19 cellular contexts compared by ENCODE assay signal in the genomic region with DNA sequence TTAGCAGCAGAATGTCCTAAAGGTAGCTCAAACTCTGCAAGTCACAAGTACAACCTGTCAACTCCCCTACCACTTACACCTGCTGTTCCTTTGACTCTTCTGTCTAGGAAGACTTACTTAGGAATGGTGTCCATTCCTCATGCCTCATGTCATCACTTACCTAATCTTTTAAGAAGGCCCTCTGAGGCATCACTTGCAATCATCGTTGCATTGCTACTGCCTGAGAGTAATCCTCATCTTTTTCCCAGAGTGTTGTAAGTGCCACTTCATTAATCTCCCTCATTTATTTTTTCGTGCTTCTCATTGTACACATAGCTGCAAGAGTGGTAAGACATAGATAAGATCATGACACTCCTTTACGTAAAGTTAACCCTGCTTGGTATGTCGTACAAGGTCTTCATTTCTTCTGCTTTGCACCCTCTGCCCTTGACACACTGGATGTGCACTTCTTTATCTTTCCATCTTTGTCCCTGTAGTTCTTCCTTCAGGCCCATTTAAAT.
"Had no signal": no experiment of that assay in that cellular context is flagged by ENCODE, and none has a peak within 500 bp of the region (broad histone marks: within the 10 kb centered on the region; RNA-seq: fewer than 3 reads in every experiment).

No MANE protein-coding gene starts in this region.

- H3K4me1 ChIP-seq: esophagus squamous epithelium, heart right ventricle, left ventricle myocardium inferior, neural progenitor cell, tibial nerve, vagina had no signal

- H3K9me3 ChIP-seq: esophagus squamous epithelium, heart right ventricle, left ventricle myocardium inferior, tibial nerve, vagina had no signal

- ATAC-seq: heart right ventricle had no signal

- H3K27me3 ChIP-seq: cardiac muscle cell, esophagus squamous epithelium, heart right ventricle, neural progenitor cell, tibial nerve, vagina had no signal

- H3K4me1 Mint-ChIP-seq: activated naive CD4-positive, alpha-beta T cell treated with anti-CD3 and anti-CD28 coated beads, Interleukin-2, amount 10 ng/mL, durations not matched to agents 7 days and 5 days; neural progenitor cell had no signal

- H3K9me3 Mint-ChIP-seq: activated naive CD4-positive, alpha-beta T cell treated with anti-CD3 and anti-CD28 coated beads, Interleukin-2, amount 10 ng/mL, durations not matched to agents 7 days and 5 days; dendritic cell treated with granulocyte-macrophage colony-stimulating factor and Interleukin-4, amounts not matched to agents 40 ng/mL and 50 ng/mL, for 4 days; neural progenitor cell had no signal

- H3K4me3 ChIP-seq: cardiac muscle cell, esophagus squamous epithelium, heart right ventricle, left ventricle myocardium inferior, neural progenitor cell, SK-N-MC, tibial nerve, vagina had no signal

- H3K36me3 ChIP-seq: cardiac muscle cell, neural progenitor cell had no signal

- H3K27me3 Mint-ChIP-seq: activated naive CD4-positive, alpha-beta T cell treated with anti-CD3 and anti-CD28 coated beads, Interleukin-2, amount 10 ng/mL, durations not matched to agents 7 days and 5 days; dendritic cell treated with granulocyte-macrophage colony-stimulating factor and Interleukin-4, amounts not matched to agents 40 ng/mL and 50 ng/mL, for 4 days; progenitor cell of endocrine pancreas had no signal

- H3K4me3 Mint-ChIP-seq: activated naive CD4-positive, alpha-beta T cell treated with anti-CD3 and anti-CD28 coated beads, Interleukin-2, amount 10 ng/mL, durations not matched to agents 7 days and 5 days; dendritic cell treated with granulocyte-macrophage colony-stimulating factor and Interleukin-4, amounts not matched to agents 40 ng/mL and 50 ng/mL, for 4 days; neural progenitor cell had no signal

- DNase-seq: activated CD4-positive, alpha-beta T cell treated with anti-CD3 and anti-CD28 coated beads, Interleukin-2, amount 50 U/mL, for 1 hour; activated CD4-positive, CD25-positive, alpha-beta regulatory T cell; activated naive CD4-positive, alpha-beta T cell treated with anti-CD3 and anti-CD28 coated beads, Interleukin-2, amount 10 ng/mL, durations not matched to agents 7 days and 5 days; amniotic stem cell; effector CD8-positive, alpha-beta T cell; esophagus squamous epithelium; heart right ventricle; left ventricle myocardium inferior; mammary epithelial cell; stimulated activated CD8-positive, alpha-beta memory T cell treated with anti-CD3 and anti-CD28 coated beads, Interleukin-4, amount 100 ng/mL, for 48 hours; stimulated activated naive CD4-positive, alpha-beta T cell treated with Interleukin-2 at 50 U/mL for 16 hours; T-helper 9 cell had no signal

- H3K27ac Mint-ChIP-seq: activated naive CD4-positive, alpha-beta T cell treated with anti-CD3 and anti-CD28 coated beads, Interleukin-2, amount 10 ng/mL, durations not matched to agents 7 days and 5 days; dendritic cell treated with granulocyte-macrophage colony-stimulating factor and Interleukin-4, amounts not matched to agents 40 ng/mL and 50 ng/mL, for 4 days; neural progenitor cell; progenitor cell of endocrine pancreas had no signal

- H3K27ac ChIP-seq: cardiac muscle cell, esophagus squamous epithelium, heart right ventricle, left ventricle myocardium inferior, neural progenitor cell, SK-N-MC, tibial nerve, vagina had no signal
